Comparison of ENCODE assay signal across 1 cellular context in genomic region chr3:74295479-74295878, GRCh38.
TF ChIP-seq lines count a peak whose summit lies in the region.

No MANE protein-coding gene starts in this region.

TF ChIP-seq in GM23338, 12 proteins besides CTCF, POLR2A, EP300 and RAD21 (continued from another document):
- TF ChIP-seq ZNF462 (CRISPR knock-in tag; IDR thresholded peaks at IDR 0.05): peak; percentile 68
- TF ChIP-seq ETS1 (IDR thresholded peaks at IDR 0.05): no peak
